ENCODE assay signal across 8 cellular contexts in genomic region chr5:43042626-43043399, GRCh38. TPM values are rescaled to one million over a fixed set of nuclear protein-coding genes. Genes with fewer than 3 reads are reported as not detected.
DNase-seq lines count a peak whose midpoint lies in the region; ATAC-seq and TF ChIP-seq lines count a peak whose summit lies in the region.

No MANE protein-coding gene starts in this region.

- H2AFZ ChIP-seq in Karpas-422 (ENCODE audit: low read length), result peak overlapping the region; percentile 91
- H2AFZ ChIP-seq in trophoblast cell (ENCODE audit: insufficient read depth, low read length, poor library complexity), result peak overlapping the region; percentile 57

- WGBS in trophoblast cell (ENCODE audit: extremely low coverage, insufficient coverage, insufficient read length), result no CpG with 5 or more reads among the region's 58 CpGs

- H2BK120ac ChIP-seq in trophoblast cell (ENCODE audit: insufficient read depth, low read length, poor library complexity), result no peak overlapping the region

- H3K4me2 ChIP-seq in Karpas-422 (ENCODE audit: low read depth, low read length, poor library complexity, severe bottlenecking) (peak overlapping the region; percentile 89), trophoblast cell (ENCODE audit: low read length) (peak overlapping the region; percentile 85)

- H4K12ac ChIP-seq in trophoblast cell (ENCODE audit: low read depth, low read length), result no peak overlapping the region

- H3K36me3 Mint-ChIP-seq in glutamatergic neuron (ENCODE audit: unreplicated experiment), result no peaks in the 10 kb centered on the region

- no peak overlapping the region for H3K18ac ChIP-seq in trophoblast cell (ENCODE audit: low read length)

- peak overlapping the region; percentile 78 for H3K4me3 ChIP-seq in Karpas-422 (ENCODE audit: low read length)
- peak overlapping the region; percentile 37 for H3K4me3 ChIP-seq in RWPE2 (ENCODE audit: severe bottlenecking)
- peak overlapping the region; percentile 55 for H3K4me3 ChIP-seq in trophoblast cell (ENCODE audit: low read depth, low read length)

- H3K4me1 ChIP-seq in Karpas-422 (ENCODE audit: low read length), result peaks cover 23% of the 10 kb centered on the region
- H3K4me1 ChIP-seq in RWPE2 (ENCODE audit: insufficient read depth, poor library complexity, severe bottlenecking), result no peaks in the 10 kb centered on the region
- H3K4me1 ChIP-seq in trophoblast cell (ENCODE audit: control insufficient read depth in 1 of 2, insufficient read depth in 2 of 2, low read length in 2 of 2), result peaks cover 17 to 25% of the 10 kb centered on the region in 2 experiments

- DNase-seq in EH (ENCODE audit: low read depth) (peak; percentile 80), Karpas-422 (peak; percentile 90), RWPE2 (ENCODE audit: low spot score) (peak; percentile 80), glutamatergic neuron (peak; percentile 65), trophoblast cell (peak; percentile 63 to 80)
- peak; percentile 64 for DNase-seq in activated naive CD4-positive, alpha-beta T cell treated with Interleukin-2 at 50 U/mL for 16 hours

- ATAC-seq in GM21619 (IDR thresholded peaks at IDR 0.05; ENCODE audit: unreplicated experiment) (peak; percentile 31), RWPE2 (ENCODE audit: low read depth) (peak; percentile 24), HG03469 (IDR thresholded peaks at IDR 0.05; ENCODE audit: unreplicated experiment) (no peak)

- no peaks in the 10 kb centered on the region for H3K36me3 ChIP-seq in Karpas-422 (ENCODE audit: insufficient read depth, low read length)
- H3K36me3 ChIP-seq in RWPE2 (ENCODE audit: low read depth), result no peaks in the 10 kb centered on the region
- no peaks in the 10 kb centered on the region for H3K36me3 ChIP-seq in trophoblast cell (ENCODE audit: control insufficient read depth in 1 of 2, insufficient read depth in 2 of 2, low read length in 2 of 2)

- no peak overlapping the region for H3K23ac ChIP-seq in trophoblast cell (ENCODE audit: low read length)

- no peak overlapping the region for H3K27ac Mint-ChIP-seq in glutamatergic neuron (ENCODE audit: unreplicated experiment)

- H2BK12ac ChIP-seq in trophoblast cell (ENCODE audit: low read length), result no peak overlapping the region

- H3K27me3 Mint-ChIP-seq in glutamatergic neuron (ENCODE audit: unreplicated experiment), result peaks cover 33% of the 10 kb centered on the region

- peak overlapping the region; percentile 92 for H3K27ac ChIP-seq in Karpas-422 (ENCODE audit: low read length)
- H3K27ac ChIP-seq in RWPE2 (ENCODE audit: poor library complexity, severe bottlenecking), result peak overlapping the region; percentile 81
- H3K27ac ChIP-seq in trophoblast cell (ENCODE audit: low read depth, low read length), result no peak overlapping the region

- TF ChIP-seq CTCF in RWPE2 (IDR thresholded peaks at IDR 0.05; ENCODE audit: poor library complexity, severe bottlenecking) (peak; percentile 31), glutamatergic neuron (IDR thresholded peaks at IDR 0.05; ENCODE audit: partially characterized antibody, unreplicated experiment) (peak; percentile 2)

- no peak overlapping the region for H2BK5ac ChIP-seq in trophoblast cell (ENCODE audit: low read depth, low read length, poor library complexity)

- H3K79me2 ChIP-seq in Karpas-422 (ENCODE audit: low read length) (peaks cover 2% of the 10 kb centered on the region; the same call in 1 of the 2 replicates), trophoblast cell (ENCODE audit: control insufficient read depth, insufficient read depth, low read length, poor library complexity) (no peaks in the 10 kb centered on the region)

- no peak overlapping the region for H2AK5ac ChIP-seq in trophoblast cell (ENCODE audit: low read length)

- H3K9me2 ChIP-seq in Karpas-422 (replicated peaks; ENCODE audit: insufficient read depth, low read length), result no peaks in the 10 kb centered on the region

- no peak overlapping the region for H3K14ac ChIP-seq in trophoblast cell (ENCODE audit: low read length)

- no peak overlapping the region for H4K91ac ChIP-seq in trophoblast cell (ENCODE audit: low read depth, low read length)

- H3K27me3 ChIP-seq in Karpas-422 (ENCODE audit: low read length) (no peaks in the 10 kb centered on the region), RWPE2 (ENCODE audit: insufficient read depth, poor library complexity, severe bottlenecking) (no peaks in the 10 kb centered on the region), trophoblast cell (ENCODE audit: insufficient read depth, low read length) (peaks cover 52% of the 10 kb centered on the region)

- peaks cover 8% of the 10 kb centered on the region for H3K4me1 Mint-ChIP-seq in glutamatergic neuron (ENCODE audit: low read depth, unreplicated experiment)

- H3K4ac ChIP-seq in trophoblast cell (ENCODE audit: low read depth, low read length), result no peak overlapping the region

- H3K79me1 ChIP-seq in trophoblast cell (ENCODE audit: low read length), result peaks cover 5% of the 10 kb centered on the region

- H4K8ac ChIP-seq in trophoblast cell (ENCODE audit: low read depth, low read length), result no peak overlapping the region

- peak overlapping the region; percentile 83 for H3K4me3 Mint-ChIP-seq in glutamatergic neuron (ENCODE audit: unreplicated experiment)

- H3K9me3 Mint-ChIP-seq in glutamatergic neuron (ENCODE audit: unreplicated experiment), result peaks cover 11% of the 10 kb centered on the region

- H3K9me3 ChIP-seq in Karpas-422 (ENCODE audit: low read length), result no peaks in the 10 kb centered on the region
- no peaks in the 10 kb centered on the region for H3K9me3 ChIP-seq in RWPE2 (ENCODE audit: severe bottlenecking)
- H3K9me3 ChIP-seq in trophoblast cell (ENCODE audit: insufficient read depth, low read depth, low read length), result no peaks in the 10 kb centered on the region

- peak overlapping the region; percentile 83 for H3K9ac ChIP-seq in Karpas-422 (ENCODE audit: low read length)
- H3K9ac ChIP-seq in trophoblast cell (ENCODE audit: low read length), result no peak overlapping the region

- no peaks in the 10 kb centered on the region for H4K20me1 ChIP-seq in Karpas-422 (ENCODE audit: insufficient read depth, low read depth, low read length)

RNA-seq across cellular contexts. Expression of gene ANXA2R, which starts 2.7 kb away (rescaled TPM):
- total RNA-seq in Karpas-422 (2014; rRNA removed; shearing (Covaris generic); ENCODE audit: low replicate concordance), result 9.0 and 15.3 TPM in 2 replicates
- total RNA-seq in glutamatergic neuron (ENCODE audit: unreplicated experiment), result 1.6 TPM
- 0.06 and 0.07 TPM in 2 replicates for polyA plus RNA-seq in trophoblast cell (2013)
